Comparison of ENCODE assay signal across 16 cellular contexts in the genomic region with DNA sequence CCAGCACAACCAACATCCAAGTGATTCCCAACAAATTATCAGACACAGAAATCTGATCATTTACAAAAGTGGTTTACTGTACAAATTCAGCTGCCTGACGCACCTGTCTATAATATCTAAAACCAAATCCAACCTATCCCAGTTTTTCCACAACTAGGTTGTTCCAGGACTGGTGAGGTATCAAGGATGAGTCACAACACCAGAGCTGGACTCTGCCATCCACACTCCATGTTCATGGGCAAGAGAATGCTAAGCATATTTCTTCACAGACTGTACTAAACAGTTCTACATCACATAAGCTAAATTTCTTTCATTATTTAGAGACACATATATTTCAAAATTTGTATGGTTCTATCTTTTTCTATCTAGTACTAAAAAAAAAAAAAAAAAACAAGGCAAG.
DNase-seq lines count a peak whose midpoint lies in the region; ATAC-seq, FAIRE-seq and TF ChIP-seq lines count a peak whose summit lies in the region.
"Had no signal": no experiment of that assay in that cellular context is flagged by ENCODE, and none has a peak within 500 bp of the region (broad histone marks: within the 10 kb centered on the region; RNA-seq: fewer than 3 reads in every experiment).

No MANE protein-coding gene starts in this region.

- H3K36me3 ChIP-seq in PC-3 (ENCODE audit: low read depth, low read length) (no peaks in the 10 kb centered on the region), bronchial epithelial cell (ENCODE audit: control insufficient read depth, insufficient read depth, low read length) (no peaks in the 10 kb centered on the region), small intestine (ENCODE audit: control insufficient read depth in 2 of 2, insufficient read depth in 2 of 2, low read length in 2 of 2) (no peaks in the 10 kb centered on the region)

- 80 to 95% (median 86%) methylated on average over 1 of the region's 1 CpG for WGBS in small intestine, 3 donors

- TF ChIP-seq POLR2A in H54 (IDR thresholded peaks at IDR 0.05; ENCODE audit: low read depth, low read length) = no peak

- no peaks in the 10 kb centered on the region for H3F3A ChIP-seq in PC-3 (ENCODE audit: low read length, unreplicated experiment)

- POLR2A ChIA-PET in PC-3 (lab: Charles Lee; ENCODE audit: unreplicated experiment) = no interaction called here

- no peak overlapping the region for H2AFZ ChIP-seq in PC-3 (ENCODE audit: low read length)

- no peak overlapping the region for H3K9ac ChIP-seq in PC-3 (ENCODE audit: low read length)

- H3K27ac ChIP-seq in PC-3 (ENCODE audit: low read length) (no peak overlapping the region), small intestine (ENCODE audit: low read depth in 1 of 2, low read length in 1 of 2) (no peak overlapping the region)
- H3K27ac ChIP-seq: C4-2B had no signal

- no peak overlapping the region for H3K4me2 ChIP-seq in PC-3 (ENCODE audit: low read length)

- BruUV-seq in PC-3 (replicated peaks; lab: Mats Ljungman, UMichigan) = no TSS peak

- no peaks in the 10 kb centered on the region for H3K27me3 ChIP-seq in PC-3 (ENCODE audit: low read length)
- H3K27me3 ChIP-seq in bronchial epithelial cell (ENCODE audit: control insufficient read depth, insufficient read depth, low read length) = no peaks in the 10 kb centered on the region
- H3K27me3 ChIP-seq in small intestine (ENCODE audit: control insufficient read depth in 2 of 2, insufficient read depth in 2 of 2, low read length in 2 of 2) = no peaks in the 10 kb centered on the region

- CTCF ChIA-PET in PC-3 (lab: Charles Lee) = no interaction called here

- H3K4me3 ChIP-seq in PC-3 (ENCODE audit: low read length) (no peak overlapping the region), bronchial epithelial cell (ENCODE audit: low read depth, low read length) (no peak overlapping the region), small intestine (ENCODE audit: low read depth in 1 of 2, low read length in 2 of 2) (no peak overlapping the region)

- peak; percentile 20; the same call in 1 of the 2 replicates for ATAC-seq in PC-3

- intact Hi-C loops in PC-3 (cut with micrococcal nuclease) = loop anchor here (10.0 kb wide), 1 partner anchor 343 kb away; no protein-coding TSS in a partner anchor

- no peak for TF ChIP-seq CTCF in PC-3 (conservative IDR thresholded peaks at IDR 0.05; ENCODE audit: low read depth, low read length)
- no peak for TF ChIP-seq CTCF in bronchial epithelial cell (IDR thresholded peaks at IDR 0.05; ENCODE audit: insufficient read depth, low read length, severe bottlenecking)

- H3K4me1 ChIP-seq in PC-3 (ENCODE audit: insufficient read depth, low read length) (no peaks in the 10 kb centered on the region), small intestine (ENCODE audit: control insufficient read depth in 2 of 2, insufficient read depth in 1 of 2, low read depth in 1 of 2, low read length in 1 of 2) (no peaks in the 10 kb centered on the region)

- H3K79me2 ChIP-seq in PC-3 (ENCODE audit: low read length) = no peaks in the 10 kb centered on the region

- H4K20me1 ChIP-seq in PC-3 (ENCODE audit: low read length) = no peaks in the 10 kb centered on the region

- FAIRE-seq in H54 (lab: Jason Lieb, UNC) = peak; percentile 73
- FAIRE-seq in bronchial epithelial cell (lab: Jason Lieb, UNC) = no peak
- FAIRE-seq in small intestine (lab: Jason Lieb, UNC) = no peak
- FAIRE-seq: GM12891 had no signal

- DNase-seq in H54 (ENCODE audit: insufficient read length, low spot score) (no peak), PC-3 (peak; percentile 13), bronchial epithelial cell (ENCODE audit: low read depth) (peak; percentile 37), small intestine (peak; percentile 20), T-helper 9 cell (no peak), NCI-H128 (lab: John Stamatoyannopoulos, UW; ENCODE audit: unreplicated experiment) (no peak), D341Med (ENCODE audit: low spot score) (no peak)
- DNase-seq: COR-L47, DMS53, Kasumi-1, NCI-H1436, NCI-H2029 treated with DMSO at 0.1 percent for 48 hours, NCI-H510A treated with DMSO at 0.1 percent for 48 hours, T-helper 1 cell had no signal

- H3K9me3 ChIP-seq in PC-3 (ENCODE audit: low read length) (no peaks in the 10 kb centered on the region), small intestine (ENCODE audit: control insufficient read depth, low read depth) (no peaks in the 10 kb centered on the region)

- no peaks in the 10 kb centered on the region for H3K9me2 ChIP-seq in PC-3 (replicated peaks; ENCODE audit: low read length)

Comparison
In these comparisons a context has a peak if more than half of its experiments do, and no peak if none do; other contexts are left out.
1. DNase-seq: peak in PC-3 (single experiment), bronchial epithelial cell (single experiment) and small intestine (single experiment); none in H54 (single experiment), T-helper 9 cell (single experiment), NCI-H128 (single experiment) and D341Med (single experiment).